8 cellular contexts compared by ENCODE assay signal in genomic region chr5:134650660-134651059, GRCh38. TPM values are rescaled to one million over a fixed set of nuclear protein-coding genes. Genes with fewer than 3 reads are reported as not detected.
DNase-seq lines count a peak whose midpoint lies in the region; ATAC-seq, FAIRE-seq and TF ChIP-seq lines count a peak whose summit lies in the region.
"Not testable (repeated sequence)": the region's sequence is repeated elsewhere in the genome, so short reads cannot be mapped to it uniquely, and the experiment has no call there.

No MANE protein-coding gene starts in this region.

- H3K79me2 ChIP-seq in keratinocyte (ENCODE audit: control insufficient read depth, insufficient read depth, low read length) (peaks cover 67% of the 10 kb centered on the region), trophoblast cell (ENCODE audit: control insufficient read depth, insufficient read depth, low read length, poor library complexity) (peaks cover 23% of the 10 kb centered on the region)

- peak overlapping the region; percentile 90 for H3K4me2 ChIP-seq in keratinocyte (ENCODE audit: control insufficient read depth, extremely low read depth, insufficient read depth, low read depth, low read length)
- not testable (repeated sequence) for H3K4me2 ChIP-seq in trophoblast cell (ENCODE audit: low read length)

- CTCF ChIA-PET in CD8-positive, alpha-beta T cell (lab: Charles Lee) = not testable (repeated sequence)
- CTCF ChIA-PET in T-cell (lab: Charles Lee) = interaction anchor here (0.6 to 0.7 kb wide), 3 partner anchors 66 to 362 kb away, joined by 3 to 4 read pairs (median 4); no protein-coding TSS in a partner anchor

- peaks cover 31% of the 10 kb centered on the region for H3K4me1 Mint-ChIP-seq in CD8-positive, alpha-beta T cell (ENCODE audit: low read depth)
- peaks cover 29 to 40% (median 39%) of the 10 kb centered on the region in 3 donors for H3K4me1 Mint-ChIP-seq in T-cell
- H3K4me1 Mint-ChIP-seq in activated T-helper 17 cell treated with anti-CD3 and anti-CD28 coated beads, Interleukin-2, amount 50 U/mL, for 72 hours = not testable (repeated sequence)
- peaks cover 23% of the 10 kb centered on the region for H3K4me1 Mint-ChIP-seq in central memory CD8-positive, alpha-beta T cell

- not testable (repeated sequence) for TF ChIP-seq CTCF in CD8-positive, alpha-beta T cell (IDR thresholded peaks at IDR 0.05); keratinocyte (optimal IDR thresholded peaks at IDR 0.05 in 1 of 3, IDR thresholded peaks at IDR 0.05 in 1 of 3, conservative IDR thresholded peaks at IDR 0.05 in 1 of 3; ENCODE audit: extremely low read depth in 1 of 3, insufficient read depth in 2 of 3, low read length in 3 of 3); upper lobe of right lung (IDR thresholded peaks at IDR 0.05)

- not testable (repeated sequence) for H3K27ac ChIP-seq in CD8-positive, alpha-beta T cell (ENCODE audit: low read depth, low read length); HUES64 (ENCODE audit: low read depth, low read length); keratinocyte (ENCODE audit: control insufficient read depth, insufficient read depth, low read length); trophoblast cell (ENCODE audit: low read depth, low read length); upper lobe of right lung

- H3K36me3 ChIP-seq in CD8-positive, alpha-beta T cell (ENCODE audit: insufficient read depth, low read length); HUES64 (ENCODE audit: insufficient read depth, low read length); keratinocyte (ENCODE audit: control insufficient read depth in 2 of 2, extremely low read depth in 1 of 2, insufficient read depth in 2 of 2, low read length in 2 of 2); trophoblast cell (ENCODE audit: control insufficient read depth in 1 of 2, insufficient read depth in 2 of 2, low read length in 2 of 2); upper lobe of right lung: not testable (repeated sequence)

- not testable (repeated sequence) for H3K9me3 Mint-ChIP-seq in CD8-positive, alpha-beta T cell; T-cell; activated T-helper 17 cell treated with anti-CD3 and anti-CD28 coated beads, Interleukin-2, amount 50 U/mL, for 72 hours; central memory CD8-positive, alpha-beta T cell

- intact Hi-C loops in CD8-positive, alpha-beta T cell (cut with DNase I, micrococcal nuclease); upper lobe of right lung (cut with DNase I): not testable (repeated sequence)

- not testable (repeated sequence) for H3K14ac ChIP-seq in trophoblast cell (ENCODE audit: low read length)

- H3K4me3 Mint-ChIP-seq in CD8-positive, alpha-beta T cell = peak overlapping the region; percentile 22
- peak overlapping the region in 2 of 3 donors; percentile 14 to 93 for H3K4me3 Mint-ChIP-seq in T-cell
- H3K4me3 Mint-ChIP-seq in activated T-helper 17 cell treated with anti-CD3 and anti-CD28 coated beads, Interleukin-2, amount 50 U/mL, for 72 hours = peak overlapping the region; percentile 89
- not testable (repeated sequence) for H3K4me3 Mint-ChIP-seq in central memory CD8-positive, alpha-beta T cell

- H3K23ac ChIP-seq in trophoblast cell (ENCODE audit: low read length) = not testable (repeated sequence)

- not testable (repeated sequence) for H2BK120ac ChIP-seq in trophoblast cell (ENCODE audit: insufficient read depth, low read length, poor library complexity)

- not testable (repeated sequence) for H4K12ac ChIP-seq in trophoblast cell (ENCODE audit: low read depth, low read length)

- H4K20me1 ChIP-seq in keratinocyte (ENCODE audit: control insufficient read depth, extremely low read depth, insufficient read depth, low read length) = not testable (repeated sequence)

- not testable (repeated sequence) for H3K27me3 ChIP-seq in CD8-positive, alpha-beta T cell (ENCODE audit: insufficient read depth, low read length); HUES64 (ENCODE audit: insufficient read depth, low read length); keratinocyte (ENCODE audit: control insufficient read depth, extremely low read depth, insufficient read depth, low read length); trophoblast cell (ENCODE audit: insufficient read depth, low read length); upper lobe of right lung

- peak overlapping the region; percentile 91 for H3K4ac ChIP-seq in trophoblast cell (ENCODE audit: low read depth, low read length)

- not testable (repeated sequence) for H3K9ac ChIP-seq in HUES64 (ENCODE audit: low read depth, low read length); keratinocyte (ENCODE audit: control insufficient read depth, extremely low read depth, insufficient read depth, low read length); trophoblast cell (ENCODE audit: low read length)

- H3K4me1 ChIP-seq in CD8-positive, alpha-beta T cell (ENCODE audit: insufficient read depth, low read length) = peaks cover 12% of the 10 kb centered on the region
- H3K4me1 ChIP-seq in HUES64 (ENCODE audit: insufficient read depth, low read length); trophoblast cell (ENCODE audit: control insufficient read depth in 1 of 2, insufficient read depth in 2 of 2, low read length in 2 of 2): not testable (repeated sequence)
- H3K4me1 ChIP-seq in keratinocyte (ENCODE audit: control insufficient read depth, extremely low read depth, insufficient read depth, low read length) (peaks cover 11% of the 10 kb centered on the region), upper lobe of right lung (peaks cover 26% of the 10 kb centered on the region)

- H2AFZ ChIP-seq in keratinocyte (ENCODE audit: control insufficient read depth, low read length); trophoblast cell (ENCODE audit: insufficient read depth, low read length, poor library complexity): not testable (repeated sequence)

- not testable (repeated sequence) for H3K4me3 ChIP-seq in CD8-positive, alpha-beta T cell (ENCODE audit: low read depth, low read length); keratinocyte (ENCODE audit: control insufficient read depth in 2 of 3, extremely low read depth in 1 of 3, insufficient read depth in 2 of 3, low read depth in 1 of 3, low read length in 3 of 3); trophoblast cell (ENCODE audit: low read depth, low read length)
- H3K4me3 ChIP-seq in HUES64 (ENCODE audit: low read length) (peak overlapping the region; percentile 67; the same call in 1 of the 2 replicates), upper lobe of right lung (peak overlapping the region; percentile 94)

- H3K36me3 Mint-ChIP-seq in CD8-positive, alpha-beta T cell = peaks cover 16% of the 10 kb centered on the region
- not testable (repeated sequence) for H3K36me3 Mint-ChIP-seq in T-cell; central memory CD8-positive, alpha-beta T cell (ENCODE audit: insufficient read depth)
- peaks cover 70% of the 10 kb centered on the region for H3K36me3 Mint-ChIP-seq in activated T-helper 17 cell treated with anti-CD3 and anti-CD28 coated beads, Interleukin-2, amount 50 U/mL, for 72 hours (ENCODE audit: low read depth)

- H3K79me1 ChIP-seq in trophoblast cell (ENCODE audit: low read length) = not testable (repeated sequence)

- H3K9me1 ChIP-seq in keratinocyte (ENCODE audit: control insufficient read depth, extremely low read depth, insufficient read depth, low read length) = not testable (repeated sequence)

- not testable (repeated sequence) for H4K91ac ChIP-seq in trophoblast cell (ENCODE audit: low read depth, low read length)

- 97% methylated on average over 5 of the region's 6 CpGs for WGBS in HUES64
- WGBS in trophoblast cell (ENCODE audit: extremely low coverage, insufficient coverage, insufficient read length) = no CpG with 5 or more reads among the region's 6 CpGs

- not testable (repeated sequence) for H2BK12ac ChIP-seq in trophoblast cell (ENCODE audit: low read length)

- H2AK5ac ChIP-seq in trophoblast cell (ENCODE audit: low read length) = not testable (repeated sequence)

- not testable (repeated sequence) for H2BK5ac ChIP-seq in trophoblast cell (ENCODE audit: low read depth, low read length, poor library complexity)

- H3K27me3 Mint-ChIP-seq in CD8-positive, alpha-beta T cell (ENCODE audit: low read depth); T-cell; activated T-helper 17 cell treated with anti-CD3 and anti-CD28 coated beads, Interleukin-2, amount 50 U/mL, for 72 hours; central memory CD8-positive, alpha-beta T cell: not testable (repeated sequence)

- H3K27ac Mint-ChIP-seq in CD8-positive, alpha-beta T cell; T-cell: not testable (repeated sequence)
- peak overlapping the region; percentile 99 for H3K27ac Mint-ChIP-seq in activated T-helper 17 cell treated with anti-CD3 and anti-CD28 coated beads, Interleukin-2, amount 50 U/mL, for 72 hours
- H3K27ac Mint-ChIP-seq in central memory CD8-positive, alpha-beta T cell (ENCODE audit: low read depth) = peak overlapping the region; percentile 55

- H4K8ac ChIP-seq in trophoblast cell (ENCODE audit: low read depth, low read length) = not testable (repeated sequence)

- POLR2A ChIA-PET in CD8-positive, alpha-beta T cell (lab: Charles Lee) = not testable (repeated sequence)
- POLR2A ChIA-PET in T-cell (lab: Charles Lee) = interaction anchor here in 1 of 2 donors (0.6 kb wide), 1 partner anchor 646 kb away, joined by 7 read pairs; no protein-coding TSS in a partner anchor

- not testable (repeated sequence) for FAIRE-seq in keratinocyte (lab: Jason Lieb, UNC)

- H3K18ac ChIP-seq in trophoblast cell (ENCODE audit: low read length) = not testable (repeated sequence)

- not testable (repeated sequence) for DNase-seq in CD8-positive, alpha-beta T cell; T-cell; central memory CD8-positive, alpha-beta T cell (ENCODE audit: low spot score in 2 of 2); keratinocyte (ENCODE audit: low read depth, low spot score); trophoblast cell; upper lobe of right lung

- dilution Hi-C loops in keratinocyte (cut with MboI; ENCODE audit: extremely low pct_ligation_motif_present, low sequenced_read_pairs) = not testable (repeated sequence)

- ATAC-seq in CD8-positive, alpha-beta T cell; T-cell (replicated peaks in 1 of 4); activated T-helper 17 cell treated with anti-CD3 and anti-CD28 coated beads, Interleukin-2, amount 50 U/mL, for 72 hours (replicated peaks); central memory CD8-positive, alpha-beta T cell (replicated peaks; ENCODE audit: extremely low read depth, poor library complexity, severe bottlenecking); upper lobe of right lung: not testable (repeated sequence)

- not testable (repeated sequence) for H3K9me3 ChIP-seq in CD8-positive, alpha-beta T cell (ENCODE audit: low read length); HUES64 (ENCODE audit: insufficient read depth, low read depth, low read length); keratinocyte (ENCODE audit: control insufficient read depth, low read depth, low read length); trophoblast cell (ENCODE audit: insufficient read depth, low read depth, low read length); upper lobe of right lung

RNA-seq across cellular contexts. Expression of gene SEC24A, which starts 2.1 kb away (rescaled TPM):
- total RNA-seq in CD8-positive, alpha-beta T cell = 10 to 100 TPM; 14.4 to 14.5 TPM
- polyA plus RNA-seq in HUES64 (2013, experiment 1 of 2) = 18.6 TPM
- polyA plus RNA-seq in HUES64 (2013, experiment 2 of 2) = 16.3 TPM
- total RNA-seq in T-cell (10 to 100 TPM; 15.4 to 17.7 (median 16.1) TPM), upper lobe of right lung (21.7 TPM)
- 10 to 100 TPM; 43.6 to 55.4 TPM for total RNA-seq in activated T-helper 17 cell treated with anti-CD3 and anti-CD28 coated beads, Interleukin-2, amount 50 U/mL, for 72 hours
- 14.2 to 19.2 TPM (median 18.3 TPM) in 3 replicates for polyA plus RNA-seq in keratinocyte
- 3.7 TPM for polyA plus RNA-seq in keratinocyte (2011; ENCODE audit: low read depth)
- polyA plus RNA-seq in keratinocyte (2011; cell fraction: cytosol; rRNA removed) = 8.3 and 18.2 TPM in 2 replicates
- 22.5 and 26.6 TPM in 2 replicates for polyA plus RNA-seq in keratinocyte (2011; cell fraction: nucleus; rRNA removed)
- 8.1 and 9.9 TPM in 2 replicates for polyA plus RNA-seq in keratinocyte (2012; ENCODE audit: low replicate concordance)
- polyA minus RNA-seq in keratinocyte = 23.3 to 30.2 TPM (median 26.5 TPM) in 3 replicates
- 9.8 TPM for polyA minus RNA-seq in keratinocyte (2011; cell fraction: cytosol; rRNA and poly(A)+ RNA removed)
- polyA minus RNA-seq in keratinocyte (2011; cell fraction: nucleus; rRNA and poly(A)+ RNA removed) = 22.8 and 39.9 TPM in 2 replicates
- polyA plus RNA-seq in trophoblast cell (2013) = 61.9 and 65.9 TPM in 2 replicates

RNA-seq across cellular contexts. Expression of gene SAR1B, which starts 18.0 kb away (rescaled TPM):
- 10 to 100 TPM; 45.2 to 46.7 TPM for total RNA-seq in CD8-positive, alpha-beta T cell
- polyA plus RNA-seq in HUES64 (2013, experiment 1 of 2) = 20.5 TPM
- 21.2 TPM for polyA plus RNA-seq in HUES64 (2013, experiment 2 of 2)
- 10 to 100 TPM; 32.7 to 42.1 (median 39.3) TPM for total RNA-seq in T-cell
- 10 to 100 TPM; 41.6 to 73.0 TPM for total RNA-seq in activated T-helper 17 cell treated with anti-CD3 and anti-CD28 coated beads, Interleukin-2, amount 50 U/mL, for 72 hours
- 36.1 to 56.1 TPM (median 39.2 TPM) in 3 replicates for polyA plus RNA-seq in keratinocyte
- 45.6 TPM for polyA plus RNA-seq in keratinocyte (2011; ENCODE audit: low read depth)
- 37.5 and 61.7 TPM in 2 replicates for polyA plus RNA-seq in keratinocyte (2011; cell fraction: cytosol; rRNA removed)
- 42.0 and 75.9 TPM in 2 replicates for polyA plus RNA-seq in keratinocyte (2011; cell fraction: nucleus; rRNA removed)
- 39.8 and 48.7 TPM in 2 replicates for polyA plus RNA-seq in keratinocyte (2012; ENCODE audit: low replicate concordance)
- polyA minus RNA-seq in keratinocyte = 19.7 to 96.6 TPM (median 33.6 TPM) in 3 replicates
- polyA minus RNA-seq in keratinocyte (2011; cell fraction: cytosol; rRNA and poly(A)+ RNA removed) = 31.8 TPM
- polyA minus RNA-seq in keratinocyte (2011; cell fraction: nucleus; rRNA and poly(A)+ RNA removed) = 18.3 and 36.5 TPM in 2 replicates
- 43.0 and 44.4 TPM in 2 replicates for polyA plus RNA-seq in trophoblast cell (2013)
- total RNA-seq in upper lobe of right lung = 75.9 TPM
